9 cellular contexts compared by ENCODE assay signal in the genomic region with DNA sequence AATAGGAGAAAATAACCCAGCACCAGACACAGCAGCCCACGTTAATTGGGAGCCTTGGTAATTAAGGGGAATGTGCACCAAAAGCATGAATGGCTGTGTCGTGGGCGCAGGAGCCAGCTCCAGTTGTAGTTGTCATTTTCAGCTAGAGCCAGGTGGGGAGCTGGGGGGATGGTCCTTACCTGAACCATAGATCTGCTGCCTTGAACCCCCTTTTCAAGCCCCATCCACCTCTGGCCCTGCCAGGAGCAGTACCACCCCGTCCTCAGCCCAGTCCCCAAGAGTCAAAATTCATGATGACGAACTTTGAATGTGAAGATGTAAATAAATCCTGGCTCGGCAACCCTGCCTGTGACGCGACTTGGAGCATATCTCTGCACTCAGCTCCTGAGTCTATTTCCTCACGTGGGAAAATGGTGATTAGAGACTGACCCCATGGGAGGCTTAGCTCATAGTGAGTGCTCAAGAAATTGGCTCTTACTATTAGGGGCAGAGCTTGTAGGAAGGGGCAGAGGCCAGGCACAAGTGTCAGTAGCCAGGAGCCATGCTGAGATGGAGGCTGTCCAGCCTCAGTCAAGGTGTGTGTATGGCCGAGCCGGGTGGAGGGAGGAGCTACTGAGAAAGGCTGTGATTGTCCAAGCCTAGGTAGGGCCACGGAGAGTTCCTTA. TPM values are rescaled to one million over a fixed set of nuclear protein-coding genes. Genes with fewer than 3 reads are reported as not detected.
DNase-seq lines count a peak whose midpoint lies in the region; ATAC-seq and TF ChIP-seq lines count a peak whose summit lies in the region.
"Had no signal": no experiment of that assay in that cellular context is flagged by ENCODE, and none has a peak within 500 bp of the region (broad histone marks: within the 10 kb centered on the region; RNA-seq: fewer than 3 reads in every experiment).

No MANE protein-coding gene starts in this region.

- CTCF ChIA-PET in HEK293 (lab: Yijun Ruan, JAX): interaction anchor here (0.6 to 2.0 kb wide), 7 partner anchors 25 to 294 kb away, joined by 3 to 11 read pairs (median 3); no protein-coding TSS in a partner anchor
- CTCF ChIA-PET in activated CD4-positive, alpha-beta T cell treated with anti-CD3 and anti-CD28 coated beads for 36 hours (lab: Charles Lee): interaction anchor here (0.7 to 1.6 kb wide), 6 partner anchors 11 to 176 kb away, joined by 3 to 8 read pairs (median 4); no protein-coding TSS in a partner anchor

- peak overlapping the region; percentile 59 for H3K4me3 ChIP-seq in HEK293 (ENCODE audit: low read depth, low read length)
- H3K4me3 ChIP-seq in iPS-18a (ENCODE audit: low read length): peak overlapping the region; percentile 82
- no peak overlapping the region for H3K4me3 ChIP-seq in skeletal muscle satellite cell (ENCODE audit: low read length)

- H3K27me3 ChIP-seq in iPS-18a (ENCODE audit: control insufficient read depth, insufficient read depth, low read length) (peaks cover 45% of the 10 kb centered on the region), skeletal muscle satellite cell (ENCODE audit: control insufficient read depth, insufficient read depth, low read length) (peaks cover 82% of the 10 kb centered on the region), foreskin keratinocyte (peaks cover 99% of the 10 kb centered on the region)

- H3K9me3 Mint-ChIP-seq in activated T-cell treated with anti-CD3 and anti-CD28 coated beads, Interleukin-2, amount 50 U/mL, for 72 hours: no peaks in the 10 kb centered on the region
- no peaks in the 10 kb centered on the region for H3K9me3 Mint-ChIP-seq in activated CD4-positive, alpha-beta T cell treated with anti-CD3 and anti-CD28 coated beads for 36 hours (ENCODE audit: low read depth)
- H3K9me3 Mint-ChIP-seq: IgD-negative memory B cell had no signal

- H3K9me3 ChIP-seq in HEK293 (ENCODE audit: control insufficient read depth, insufficient read depth, low read depth, low read length) (no peaks in the 10 kb centered on the region), iPS-18a (ENCODE audit: control insufficient read depth, low read depth, low read length) (no peaks in the 10 kb centered on the region), skeletal muscle satellite cell (replicated peaks; ENCODE audit: low read length) (no peaks in the 10 kb centered on the region)

- H3K4me1 ChIP-seq in HEK293 (ENCODE audit: control insufficient read depth, insufficient read depth, low read length) (no peaks in the 10 kb centered on the region), iPS-18a (ENCODE audit: control insufficient read depth, low read depth, low read length) (peaks cover 13% of the 10 kb centered on the region), skeletal muscle satellite cell (ENCODE audit: control insufficient read depth, insufficient read depth, low read length) (no peaks in the 10 kb centered on the region), foreskin keratinocyte (no peaks in the 10 kb centered on the region)

- no peak for ATAC-seq in activated T-cell treated with anti-CD3 and anti-CD28 coated beads, Interleukin-2, amount 50 U/mL, for 72 hours (replicated peaks in 1 of 2)
- ATAC-seq in activated CD4-positive, alpha-beta T cell treated with anti-CD3 and anti-CD28 coated beads for 36 hours: no peak
- ATAC-seq in foreskin keratinocyte: no peak

- peak overlapping the region; percentile 54 to 69 for H3K4me3 Mint-ChIP-seq in activated T-cell treated with anti-CD3 and anti-CD28 coated beads, Interleukin-2, amount 50 U/mL, for 72 hours
- H3K4me3 Mint-ChIP-seq in activated CD4-positive, alpha-beta T cell treated with anti-CD3 and anti-CD28 coated beads for 36 hours: no peak overlapping the region

- H3K4me1 Mint-ChIP-seq in activated T-cell treated with anti-CD3 and anti-CD28 coated beads, Interleukin-2, amount 50 U/mL, for 72 hours (ENCODE audit: low read depth): peaks cover 27% of the 10 kb centered on the region
- peaks cover 30% of the 10 kb centered on the region for H3K4me1 Mint-ChIP-seq in activated CD4-positive, alpha-beta T cell treated with anti-CD3 and anti-CD28 coated beads for 36 hours

- H3K27ac ChIP-seq in HEK293 (ENCODE audit: extremely low read depth, low read depth, low read length) (no peak overlapping the region), iPS-18a (ENCODE audit: low read length) (no peak overlapping the region), foreskin keratinocyte (no peak overlapping the region)

- DNase-seq in activated T-cell treated with anti-CD3 and anti-CD28 coated beads, Interleukin-2, amount 50 U/mL, for 72 hours: no peak
- no peak for DNase-seq in activated CD4-positive, alpha-beta T cell treated with anti-CD3 and anti-CD28 coated beads for 36 hours
- DNase-seq in foreskin keratinocyte (no peak), hepatic stellate cell (ENCODE audit: low spot score) (no peak), ACHN (no peak)

- POLR2A ChIA-PET in HEK293 (lab: Yijun Ruan, JAX): interaction anchor here (0.6 to 2.3 kb wide), 5 partner anchors 15 to 68 kb away, joined by 3 to 12 read pairs (median 4); no protein-coding TSS in a partner anchor
- POLR2A ChIA-PET in activated CD4-positive, alpha-beta T cell treated with anti-CD3 and anti-CD28 coated beads for 36 hours (lab: Charles Lee): no interaction called here

- H3K9ac ChIP-seq in iPS-18a (ENCODE audit: low read length): no peak overlapping the region
- no peak overlapping the region for H3K9ac ChIP-seq in skeletal muscle satellite cell (ENCODE audit: low read depth, low read length)

- in situ Hi-C loops in ACHN (cut with HindIII; ENCODE audit: low pct_ligation_motif_present, low pct_unique_long_range_greater_than_20kb, low sequenced_read_pairs): no loop called here

- intact Hi-C loops in activated CD4-positive, alpha-beta T cell treated with anti-CD3 and anti-CD28 coated beads for 36 hours (cut with DNase I, micrococcal nuclease): no loop called here

- H3K36me3 ChIP-seq in HEK293 (ENCODE audit: control insufficient read depth in 2 of 2, insufficient read depth in 1 of 2, low read length in 2 of 2) (no peaks in the 10 kb centered on the region), iPS-18a (ENCODE audit: control insufficient read depth, low read depth, low read length) (no peaks in the 10 kb centered on the region), skeletal muscle satellite cell (ENCODE audit: insufficient read depth, low read length) (no peaks in the 10 kb centered on the region)

- TF ChIP-seq CTCF in HEK293 (tag by site-specific recombination; IDR thresholded peaks at IDR 0.05): no peak
- TF ChIP-seq CTCF in foreskin keratinocyte (conservative IDR thresholded peaks at IDR 0.05): no peak

- H3K36me3 Mint-ChIP-seq in activated T-cell treated with anti-CD3 and anti-CD28 coated beads, Interleukin-2, amount 50 U/mL, for 72 hours (ENCODE audit: insufficient read depth in 2 of 2): peaks cover 2 to 3% of the 10 kb centered on the region in 2 donors
- H3K36me3 Mint-ChIP-seq in activated CD4-positive, alpha-beta T cell treated with anti-CD3 and anti-CD28 coated beads for 36 hours (ENCODE audit: low read depth): no peaks in the 10 kb centered on the region

- peaks cover 81% of the 10 kb centered on the region for H3K27me3 Mint-ChIP-seq in activated T-cell treated with anti-CD3 and anti-CD28 coated beads, Interleukin-2, amount 50 U/mL, for 72 hours (ENCODE audit: low read depth)
- H3K27me3 Mint-ChIP-seq in activated CD4-positive, alpha-beta T cell treated with anti-CD3 and anti-CD28 coated beads for 36 hours: peaks cover 47% of the 10 kb centered on the region

- no peak overlapping the region for H3K27ac Mint-ChIP-seq in activated T-cell treated with anti-CD3 and anti-CD28 coated beads, Interleukin-2, amount 50 U/mL, for 72 hours
- H3K27ac Mint-ChIP-seq in activated CD4-positive, alpha-beta T cell treated with anti-CD3 and anti-CD28 coated beads for 36 hours: no peak overlapping the region

- H3K4me2 ChIP-seq in skeletal muscle satellite cell (ENCODE audit: low read length): peak overlapping the region; percentile 41

TF ChIP-seq in HEK293, 187 proteins besides CTCF, POLR2A, EP300 and RAD21:
- TF ChIP-seq, protein P1, sequence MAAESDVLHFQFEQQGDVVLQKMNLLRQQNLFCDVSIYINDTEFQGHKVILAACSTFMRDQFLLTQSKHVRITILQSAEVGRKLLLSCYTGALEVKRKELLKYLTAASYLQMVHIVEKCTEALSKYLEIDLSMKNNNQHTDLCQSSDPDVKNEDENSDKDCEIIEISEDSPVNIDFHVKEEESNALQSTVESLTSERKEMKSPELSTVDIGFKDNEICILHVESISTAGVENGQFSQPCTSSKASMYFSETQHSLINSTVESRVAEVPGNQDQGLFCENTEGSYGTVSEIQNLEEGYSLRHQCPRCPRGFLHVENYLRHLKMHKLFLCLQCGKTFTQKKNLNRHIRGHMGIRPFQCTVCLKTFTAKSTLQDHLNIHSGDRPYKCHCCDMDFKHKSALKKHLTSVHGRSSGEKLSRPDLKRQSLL (tag by site-specific recombination; IDR thresholded peaks at IDR 0.05): peak; percentile 49; the same call in 1 of the 2 replicates
- TF ChIP-seq ZNF549 (tag by site-specific recombination; IDR thresholded peaks at IDR 0.05): no peak
- TF ChIP-seq ZBTB17 (tag by site-specific recombination; IDR thresholded peaks at IDR 0.05): peak; percentile 65
- TF ChIP-seq SCRT2 (tag by site-specific recombination; IDR thresholded peaks at IDR 0.05): peak; percentile 33

RNA-seq across cellular contexts. Expression of a gene that starts 0.8 kb away (rescaled TPM):
- total RNA-seq in activated T-cell treated with anti-CD3 and anti-CD28 coated beads, Interleukin-2, amount 50 U/mL, for 72 hours: under 1 TPM; 0.17 to 0.25 TPM
- total RNA-seq in skeletal muscle satellite cell (2012; rRNA removed): not detected in 2 replicates
- under 1 TPM; 0.46 to 0.47 TPM for total RNA-seq in activated CD4-positive, alpha-beta T cell treated with anti-CD3 and anti-CD28 coated beads for 36 hours
- not detected in 2 replicates for total RNA-seq in foreskin keratinocyte
- polyA plus RNA-seq in foreskin keratinocyte: 0.09 and 0.16 TPM in 2 replicates
- polyA plus RNA-seq: IgD-negative memory B cell had no signal

RNA-seq across cellular contexts. Expression of a gene that starts 52.0 kb away (rescaled TPM):
- total RNA-seq in activated T-cell treated with anti-CD3 and anti-CD28 coated beads, Interleukin-2, amount 50 U/mL, for 72 hours: 1 to 10 TPM; 3.0 to 3.2 TPM
- total RNA-seq in skeletal muscle satellite cell (2012; rRNA removed): not detected in 2 replicates
- total RNA-seq in activated CD4-positive, alpha-beta T cell treated with anti-CD3 and anti-CD28 coated beads for 36 hours: 1 to 10 TPM; 1.7 TPM
- total RNA-seq in foreskin keratinocyte: 0.07 and 0.17 TPM in 2 replicates
- polyA plus RNA-seq in foreskin keratinocyte: 0.06 and 0.09 TPM in 2 replicates

RNA-seq across cellular contexts. Expression of a gene that starts 52.7 kb away (rescaled TPM):
- 1 to 10 TPM; 2.4 to 3.7 TPM for total RNA-seq in activated T-cell treated with anti-CD3 and anti-CD28 coated beads, Interleukin-2, amount 50 U/mL, for 72 hours
- total RNA-seq in skeletal muscle satellite cell (2012; rRNA removed): not detected in 2 replicates
- total RNA-seq in activated CD4-positive, alpha-beta T cell treated with anti-CD3 and anti-CD28 coated beads for 36 hours: 1 to 10 TPM in 1 of 2 experiments, under 1 TPM in 1; 0.91 to 1.1 TPM
- total RNA-seq in foreskin keratinocyte: not detected in 2 replicates
- 0.15 and 0.27 TPM in 2 replicates for polyA plus RNA-seq in foreskin keratinocyte
- polyA plus RNA-seq: IgD-negative memory B cell had no signal
